In the genomic region with DNA sequence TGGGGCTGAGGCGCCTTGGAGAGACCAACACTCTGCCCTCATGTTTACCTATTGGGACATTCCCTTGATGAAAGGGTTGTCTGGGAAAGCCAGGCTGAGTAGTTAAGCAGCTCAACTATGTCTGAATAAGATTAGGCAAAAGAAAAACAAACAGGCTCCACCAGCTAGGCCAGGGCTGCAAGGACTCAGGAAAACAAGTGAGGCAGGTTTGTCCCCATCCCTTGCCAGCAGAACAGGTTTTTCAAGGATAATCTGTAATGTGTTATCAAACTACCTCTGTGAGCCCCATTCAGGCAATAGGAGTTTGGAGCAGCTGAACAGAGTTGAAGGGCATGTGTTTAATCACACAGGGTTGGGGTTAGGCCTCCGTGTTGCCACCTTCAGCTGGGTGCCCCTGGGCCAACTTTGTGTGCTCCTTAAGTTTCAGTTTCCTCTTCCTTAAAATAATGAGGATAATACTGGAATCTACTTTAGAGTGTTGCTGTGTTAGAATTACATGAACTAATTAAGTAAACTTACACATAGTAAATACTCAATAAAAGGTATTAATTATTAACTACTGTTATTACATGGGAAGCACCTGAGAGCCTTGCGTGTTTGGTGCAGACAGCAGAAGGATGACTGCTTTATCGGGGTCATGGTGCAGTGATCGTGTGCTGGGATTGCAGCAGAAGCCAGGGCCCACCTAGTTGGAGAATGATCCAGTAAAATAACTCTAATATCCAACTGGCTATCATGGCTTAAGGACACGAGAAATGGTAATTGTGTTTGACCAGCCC, we compare ENCODE assay signal across 16 cellular contexts.
DNase-seq lines count a peak whose midpoint lies in the region; ATAC-seq and TF ChIP-seq lines count a peak whose summit lies in the region.
"Had no signal": no experiment of that assay in that cellular context is flagged by ENCODE, and none has a peak within 500 bp of the region (broad histone marks: within the 10 kb centered on the region; RNA-seq: fewer than 3 reads in every experiment).

No MANE protein-coding gene starts in this region.

- no peak for ATAC-seq in GM21528 (IDR thresholded peaks at IDR 0.05; ENCODE audit: low FRiP score, unreplicated experiment)
- no peak for ATAC-seq in GM18502 (IDR thresholded peaks at IDR 0.05; ENCODE audit: poor library complexity, unreplicated experiment)
- no peak for ATAC-seq in omental fat pad (ENCODE audit: low FRiP score)
- ATAC-seq: stimulated activated naive CD8-positive, alpha-beta T cell treated with anti-CD3 and anti-CD28 coated beads, Interleukin-15, Interleukin-2, amounts not matched to agents 100 U/mL and 50 U/mL, for 24 hours; T-cell had no signal

- TF ChIP-seq CTCF in omental fat pad (IDR thresholded peaks at IDR 0.05): no peak

- DNase-seq in ELF-1 (ENCODE audit: low read depth, low spot score) (peak; percentile 91), NCI-H748 (lab: John Stamatoyannopoulos, UW; ENCODE audit: unreplicated experiment) (peak; percentile 81), iPS-NIHi11 (ENCODE audit: low spot score) (peak; percentile 54), renal cortical epithelial cell (ENCODE audit: low read depth) (peak; percentile 68), omental fat pad (ENCODE audit: low spot score) (no peak), dermis blood vessel endothelial cell (no peak)
- DNase-seq: activated CD4-positive, alpha-beta T cell treated with anti-CD3 and anti-CD28 coated beads, Interleukin-2, amount 50 U/mL, for 48 hours; activated gamma-delta T cell; C1 segment of cervical spinal cord; GOT3; NCI-H146; stimulated activated CD4-positive, alpha-beta T cell treated with anti-CD3 and anti-CD28 coated beads, Interleukin-4, amount 100 ng/mL, for 4 hours; stimulated activated naive CD8-positive, alpha-beta T cell treated with anti-CD3 and anti-CD28 coated beads, Interleukin-15, Interleukin-2, amounts not matched to agents 100 U/mL and 50 U/mL, for 24 hours; T-cell had no signal

Comparison
In these comparisons a context has a peak if more than half of its experiments do, and no peak if none do; other contexts are left out.
1. DNase-seq: peak in ELF-1 (single experiment), NCI-H748 (single experiment), iPS-NIHi11 (single experiment) and renal cortical epithelial cell (single experiment); none in omental fat pad (single experiment) and dermis blood vessel endothelial cell (single experiment).